Comparison of ENCODE assay signal across 12 cellular contexts in the genomic region with DNA sequence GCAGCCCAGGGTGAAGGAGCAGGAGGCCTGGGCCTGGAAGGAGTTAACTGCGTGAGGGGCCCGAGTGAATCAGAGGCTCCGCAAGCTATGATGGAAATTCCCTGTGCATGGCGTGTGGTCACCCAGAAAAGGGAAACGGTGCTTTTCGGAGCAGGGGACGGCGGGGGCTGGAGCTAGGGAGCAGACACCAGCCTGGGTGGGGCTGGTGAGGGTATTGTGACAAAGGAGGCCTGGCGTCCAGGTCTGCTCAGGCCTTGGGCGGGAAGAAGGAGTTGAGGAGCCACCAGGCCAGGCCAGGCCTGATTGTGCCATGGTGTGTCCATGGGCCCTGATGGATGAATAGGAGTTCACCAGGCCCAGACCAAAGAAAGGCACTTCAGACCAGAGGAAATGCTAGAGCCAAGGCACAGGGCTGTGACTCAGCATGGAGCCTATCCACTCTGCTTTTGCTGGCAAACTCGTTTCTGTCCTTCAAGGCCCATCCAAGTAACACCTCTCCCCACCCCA. TPM values are rescaled to one million over a fixed set of nuclear protein-coding genes. Genes with fewer than 3 reads are reported as not detected.
A peak's percentile ranks its signal among the peaks of the same experiment; 100 is the strongest.
DNase-seq lines count a peak whose midpoint lies in the region; ATAC-seq and TF ChIP-seq lines count a peak whose summit lies in the region.
"Had no signal": no experiment of that assay in that cellular context is flagged by ENCODE, and none has a peak within 500 bp of the region (broad histone marks: within the 10 kb centered on the region; RNA-seq: fewer than 3 reads in every experiment).

No MANE protein-coding gene starts in this region.

- no peaks in the 10 kb centered on the region for H3K36me3 ChIP-seq in osteoblast (ENCODE audit: insufficient read depth, low read length)

- no peak for TF ChIP-seq CTCF in GM13976 (IDR thresholded peaks at IDR 0.05; ENCODE audit: borderline replicate concordance, control extremely low read depth, extremely low read depth, insufficient read depth, missing control alignments)
- TF ChIP-seq CTCF in osteoblast (IDR thresholded peaks at IDR 0.05; ENCODE audit: extremely low read depth, low read depth, low read length) = no peak

- no peak overlapping the region for H3K4me2 ChIP-seq in osteoblast (ENCODE audit: insufficient read depth, low read length)

- no peaks in the 10 kb centered on the region for H3K79me2 ChIP-seq in osteoblast (ENCODE audit: insufficient read depth, low read length)

- DNase-seq in GM13976 (ENCODE audit: low spot score) = peak; percentile 53
- DNase-seq in SIG-M5 (lab: John Stamatoyannopoulos, UW) = peak; percentile 32
- peak; percentile 85 for DNase-seq in cardiac septum (ENCODE audit: low spot score)
- DNase-seq in osteoblast (ENCODE audit: insufficient read length, low spot score, missing footprints) = peak; percentile 47
- DNase-seq in activated T-cell treated with anti-CD3 and anti-CD28 coated beads, Interleukin-2, amount 50 U/mL, for 1 hour = no peak
- DNase-seq: COR-L47, kidney glomerular epithelial cell, NCI-H524 had no signal

- no peaks in the 10 kb centered on the region for H4K20me1 ChIP-seq in osteoblast (ENCODE audit: insufficient read depth, low read length)

- peaks cover 9% of the 10 kb centered on the region for H3K4me1 ChIP-seq in osteoblast (ENCODE audit: insufficient read depth, low read length)

- no peak overlapping the region for H2AFZ ChIP-seq in osteoblast (ENCODE audit: low read length)

- H3K27ac ChIP-seq in osteoblast (ENCODE audit: low read depth, low read length) = no peak overlapping the region

- H3K4me3 ChIP-seq in osteoblast (ENCODE audit: insufficient read depth, low read length) = no peak overlapping the region

- in situ Hi-C loops in GM13976 (cut with MboI; ENCODE audit: low sequenced_read_pairs, unreplicated experiment) = no loop called here

- H3K27me3 ChIP-seq in osteoblast (ENCODE audit: insufficient read depth, low read length) = no peaks in the 10 kb centered on the region

- ATAC-seq in HG03457 (IDR thresholded peaks at IDR 0.05; ENCODE audit: unreplicated experiment) = no peak
- ATAC-seq in HG02938 (IDR thresholded peaks at IDR 0.05; ENCODE audit: unreplicated experiment) = no peak
- ATAC-seq in HG03280 (IDR thresholded peaks at IDR 0.05; ENCODE audit: unreplicated experiment) = no peak

- intact Hi-C loops in cardiac septum (cut with DNase I) = no loop called here

- no peaks in the 10 kb centered on the region for H3K9me3 ChIP-seq in osteoblast (ENCODE audit: low read depth, low read length)

RNA-seq across cellular contexts. Expression of a gene that starts 12.8 kb away (rescaled TPM):
- total RNA-seq in cardiac septum (12.0 TPM), osteoblast (not detected in 2 replicates)
- total RNA-seq: renal cortical epithelial cell had no signal

RNA-seq across cellular contexts. Expression of a gene that starts 17.3 kb away (rescaled TPM):
- total RNA-seq in cardiac septum = 72.2 TPM
- total RNA-seq in osteoblast = 52.5 and 78.9 TPM in 2 replicates

RNA-seq across cellular contexts. Expression of a gene that starts 35.1 kb away (rescaled TPM):
- 132 TPM for total RNA-seq in cardiac septum
- 121 and 124 TPM in 2 replicates for total RNA-seq in osteoblast

RNA-seq across cellular contexts. Expression of a gene that starts 38.6 kb away (rescaled TPM):
- 1,860 TPM for total RNA-seq in cardiac septum
- total RNA-seq in osteoblast = not detected in 2 replicates
- total RNA-seq: renal cortical epithelial cell had no signal

RNA-seq across cellular contexts. Expression of a gene that starts 57.8 kb away (rescaled TPM):
- total RNA-seq in cardiac septum (3.7 TPM), osteoblast (0.29 and 0.36 TPM in 2 replicates)

Comparison
In these comparisons a context has a peak if more than half of its experiments do, and no peak if none do; other contexts are left out.
1. RNA of a gene that starts 12.8 kb away (total RNA-seq): 12.0 TPM in cardiac septum (single experiment); not detected in osteoblast; every median in the first group is over 10 times any median in the second.